ENCODE assay signal across 1 cellular context in the genomic region with DNA sequence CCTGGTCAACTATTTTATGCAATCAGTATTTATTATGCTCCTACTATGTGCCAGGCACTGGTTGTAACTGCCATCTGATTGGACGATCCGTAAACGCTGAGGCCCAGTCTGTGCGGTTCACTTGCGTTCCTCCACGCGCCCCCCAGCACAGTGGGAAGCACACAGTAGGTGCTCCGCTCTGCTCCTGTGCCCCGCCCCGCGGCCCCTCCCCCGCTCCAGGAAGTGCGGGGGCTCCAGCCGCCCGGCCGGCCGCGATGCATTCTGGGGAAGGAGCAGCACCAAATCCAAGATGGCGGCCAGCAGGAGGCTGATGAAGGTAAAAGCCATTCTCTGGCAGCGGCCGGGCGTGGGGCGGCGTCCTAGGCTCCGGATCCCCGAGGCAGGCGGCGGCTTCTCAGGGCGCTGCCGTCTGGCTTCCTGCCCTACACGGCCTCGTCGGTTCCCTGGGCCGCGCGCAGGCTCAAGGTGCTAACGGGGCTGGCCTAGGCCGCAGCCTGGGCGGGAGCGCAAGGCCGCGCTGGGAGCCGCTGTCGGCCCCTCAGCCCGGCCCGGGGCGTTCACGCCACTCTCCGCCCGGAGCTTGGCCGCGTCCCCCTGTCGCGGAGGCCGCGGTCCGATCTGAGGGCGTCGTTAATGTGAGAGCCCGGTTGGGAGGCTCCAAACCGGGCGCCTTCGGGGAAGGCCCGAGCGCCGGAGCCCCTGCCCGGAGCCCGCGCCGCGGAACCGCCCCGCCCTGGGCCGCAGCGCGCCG.
TF ChIP-seq lines count a peak whose summit lies in the region.

A gene (plus strand): TSS at position 259 of the 751 bp plus-strand sequence. CDS start 31 bp downstream, at position 290.

TF ChIP-seq in HepG2, 621 proteins besides CTCF, POLR2A, EP300 and RAD21 (continued from another document and continues in another):
- TF ChIP-seq RNF2 (conservative IDR thresholded peaks at IDR 0.05; ENCODE audit: low read depth), result peak; percentile 61; the same call in 1 of the 2 replicates
- peak; percentile 68; the same call in 1 of the 2 replicates for TF ChIP-seq HDAC1 (CRISPR knock-in tag; IDR thresholded peaks at IDR 0.05)
- TF ChIP-seq ZFX (CRISPR knock-in tag; IDR thresholded peaks at IDR 0.05; ENCODE audit: low read depth), result peak; percentile 100
- TF ChIP-seq GZF1 (CRISPR knock-in tag; IDR thresholded peaks at IDR 0.05), result 0 out of 2 replicates have a peak, but pooled peaks have one; percentile 37
- TF ChIP-seq ARNT (IDR thresholded peaks at IDR 0.05), result no peak
- TF ChIP-seq ZNF34 (CRISPR knock-in tag; IDR thresholded peaks at IDR 0.05; ENCODE audit: borderline replicate concordance), result peak; percentile 83; the same call in 1 of the 2 replicates
- no peak for TF ChIP-seq ZNF451 (CRISPR knock-in tag; IDR thresholded peaks at IDR 0.05)
- TF ChIP-seq MAF1 (CRISPR knock-in tag; IDR thresholded peaks at IDR 0.05; ENCODE audit: borderline replicate concordance), result no peak; the same call in 1 of the 2 replicates
- no peak for TF ChIP-seq ZNF207 (IDR thresholded peaks at IDR 0.05; ENCODE audit: borderline replicate concordance)
- peak; percentile 91 for TF ChIP-seq SATB2 (CRISPR knock-in tag; IDR thresholded peaks at IDR 0.05)
- TF ChIP-seq ELF4 (CRISPR knock-in tag; IDR thresholded peaks at IDR 0.05; ENCODE audit: borderline replicate concordance), result no peak
- TF ChIP-seq ISL2 (CRISPR knock-in tag; IDR thresholded peaks at IDR 0.05), result peak; percentile 51; the same call in 1 of the 2 replicates
- no peak for TF ChIP-seq ZNF557 (CRISPR knock-in tag; IDR thresholded peaks at IDR 0.05)
- 0 out of 2 replicates have a peak, but pooled peaks have one; percentile 78 for TF ChIP-seq ZNF44 (CRISPR knock-in tag; IDR thresholded peaks at IDR 0.05)
- TF ChIP-seq, protein P1, sequence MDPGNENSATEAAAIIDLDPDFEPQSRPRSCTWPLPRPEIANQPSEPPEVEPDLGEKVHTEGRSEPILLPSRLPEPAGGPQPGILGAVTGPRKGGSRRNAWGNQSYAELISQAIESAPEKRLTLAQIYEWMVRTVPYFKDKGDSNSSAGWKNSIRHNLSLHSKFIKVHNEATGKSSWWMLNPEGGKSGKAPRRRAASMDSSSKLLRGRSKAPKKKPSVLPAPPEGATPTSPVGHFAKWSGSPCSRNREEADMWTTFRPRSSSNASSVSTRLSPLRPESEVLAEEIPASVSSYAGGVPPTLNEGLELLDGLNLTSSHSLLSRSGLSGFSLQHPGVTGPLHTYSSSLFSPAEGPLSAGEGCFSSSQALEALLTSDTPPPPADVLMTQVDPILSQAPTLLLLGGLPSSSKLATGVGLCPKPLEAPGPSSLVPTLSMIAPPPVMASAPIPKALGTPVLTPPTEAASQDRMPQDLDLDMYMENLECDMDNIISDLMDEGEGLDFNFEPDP (CRISPR knock-in tag; conservative IDR thresholded peaks at IDR 0.05), result no peak
- TF ChIP-seq, protein P2, sequence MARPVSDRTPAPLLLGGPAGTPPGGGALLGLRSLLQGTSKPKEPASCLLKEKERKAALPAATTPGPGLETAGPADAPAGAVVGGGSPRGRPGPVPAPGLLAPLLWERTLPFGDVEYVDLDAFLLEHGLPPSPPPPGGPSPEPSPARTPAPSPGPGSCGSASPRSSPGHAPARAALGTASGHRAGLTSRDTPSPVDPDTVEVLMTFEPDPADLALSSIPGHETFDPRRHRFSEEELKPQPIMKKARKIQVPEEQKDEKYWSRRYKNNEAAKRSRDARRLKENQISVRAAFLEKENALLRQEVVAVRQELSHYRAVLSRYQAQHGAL (CRISPR knock-in tag; IDR thresholded peaks at IDR 0.05; ENCODE audit: not compliant biosample characterization), result no peak
- TF ChIP-seq ZNF549 (CRISPR knock-in tag; IDR thresholded peaks at IDR 0.05), result peak; percentile 58; the same call in 1 of the 2 replicates
- TF ChIP-seq, protein P3, sequence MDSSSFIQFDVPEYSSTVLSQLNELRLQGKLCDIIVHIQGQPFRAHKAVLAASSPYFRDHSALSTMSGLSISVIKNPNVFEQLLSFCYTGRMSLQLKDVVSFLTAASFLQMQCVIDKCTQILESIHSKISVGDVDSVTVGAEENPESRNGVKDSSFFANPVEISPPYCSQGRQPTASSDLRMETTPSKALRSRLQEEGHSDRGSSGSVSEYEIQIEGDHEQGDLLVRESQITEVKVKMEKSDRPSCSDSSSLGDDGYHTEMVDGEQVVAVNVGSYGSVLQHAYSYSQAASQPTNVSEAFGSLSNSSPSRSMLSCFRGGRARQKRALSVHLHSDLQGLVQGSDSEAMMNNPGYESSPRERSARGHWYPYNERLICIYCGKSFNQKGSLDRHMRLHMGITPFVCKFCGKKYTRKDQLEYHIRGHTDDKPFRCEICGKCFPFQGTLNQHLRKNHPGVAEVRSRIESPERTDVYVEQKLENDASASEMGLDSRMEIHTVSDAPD (CRISPR knock-in tag; IDR thresholded peaks at IDR 0.05), result no peak
- TF ChIP-seq ZNF737 (CRISPR knock-in tag; IDR thresholded peaks at IDR 0.05; ENCODE audit: borderline replicate concordance), result no peak
- peak; percentile 86 for TF ChIP-seq THAP11 (CRISPR knock-in tag; IDR thresholded peaks at IDR 0.05)
- no peak for TF ChIP-seq U2AF1 (optimal IDR thresholded peaks at IDR 0.05; ENCODE audit: low read depth, low read length)
- TF ChIP-seq, protein P4, sequence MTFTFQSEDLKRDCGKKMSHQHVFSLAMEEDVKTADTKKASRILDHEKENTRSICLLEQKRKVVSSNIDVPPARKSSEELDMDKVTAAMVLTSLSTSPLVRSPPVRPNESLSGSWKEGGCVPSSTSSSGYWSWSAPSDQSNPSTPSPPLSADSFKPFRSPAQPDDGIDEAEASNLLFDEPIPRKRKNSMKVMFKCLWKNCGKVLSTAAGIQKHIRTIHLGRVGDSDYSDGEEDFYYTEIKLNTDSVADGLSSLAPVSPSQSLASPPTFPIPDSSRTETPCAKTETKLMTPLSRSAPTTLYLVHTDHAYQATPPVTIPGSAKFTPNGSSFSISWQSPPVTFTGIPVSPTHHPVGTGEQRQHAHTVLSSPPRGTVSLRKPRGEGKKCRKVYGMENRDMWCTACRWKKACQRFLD (CRISPR knock-in tag; IDR thresholded peaks at IDR 0.05; ENCODE audit: borderline replicate concordance), result peak; percentile 42; the same call in 1 of the 2 replicates
- no peak for TF ChIP-seq DPF2 (CRISPR knock-in tag; IDR thresholded peaks at IDR 0.05; ENCODE audit: borderline replicate concordance, low read depth)
- TF ChIP-seq, protein P5, sequence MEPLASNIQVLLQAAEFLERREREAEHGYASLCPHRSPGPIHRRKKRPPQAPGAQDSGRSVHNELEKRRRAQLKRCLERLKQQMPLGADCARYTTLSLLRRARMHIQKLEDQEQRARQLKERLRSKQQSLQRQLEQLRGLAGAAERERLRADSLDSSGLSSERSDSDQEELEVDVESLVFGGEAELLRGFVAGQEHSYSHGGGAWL (CRISPR knock-in tag; IDR thresholded peaks at IDR 0.05), result peak; percentile 94
- TF ChIP-seq PHF21A (CRISPR knock-in tag; IDR thresholded peaks at IDR 0.05), result peak; percentile 43
- TF ChIP-seq EHMT2 (IDR thresholded peaks at IDR 0.05; ENCODE audit: borderline replicate concordance, low read depth, low read length), result no peak
- TF ChIP-seq, protein P6, sequence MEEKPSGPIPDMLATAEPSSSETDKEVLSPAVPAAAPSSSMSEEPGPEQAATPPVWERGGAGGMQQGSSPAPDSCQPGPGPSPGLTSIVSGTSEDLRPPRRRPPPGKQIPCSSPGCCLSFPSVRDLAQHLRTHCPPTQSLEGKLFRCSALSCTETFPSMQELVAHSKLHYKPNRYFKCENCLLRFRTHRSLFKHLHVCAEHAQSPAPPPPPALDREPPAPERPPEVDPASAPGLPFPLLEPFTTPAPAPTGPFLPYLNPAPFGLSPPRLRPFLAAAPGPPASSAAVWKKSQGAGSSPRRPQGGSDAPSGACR (CRISPR knock-in tag; IDR thresholded peaks at IDR 0.05), result no peak
- peak; percentile 34; the same call in 1 of the 2 replicates for TF ChIP-seq ZNF598 (CRISPR knock-in tag; IDR thresholded peaks at IDR 0.05; ENCODE audit: borderline replicate concordance)
- TF ChIP-seq, protein P7, sequence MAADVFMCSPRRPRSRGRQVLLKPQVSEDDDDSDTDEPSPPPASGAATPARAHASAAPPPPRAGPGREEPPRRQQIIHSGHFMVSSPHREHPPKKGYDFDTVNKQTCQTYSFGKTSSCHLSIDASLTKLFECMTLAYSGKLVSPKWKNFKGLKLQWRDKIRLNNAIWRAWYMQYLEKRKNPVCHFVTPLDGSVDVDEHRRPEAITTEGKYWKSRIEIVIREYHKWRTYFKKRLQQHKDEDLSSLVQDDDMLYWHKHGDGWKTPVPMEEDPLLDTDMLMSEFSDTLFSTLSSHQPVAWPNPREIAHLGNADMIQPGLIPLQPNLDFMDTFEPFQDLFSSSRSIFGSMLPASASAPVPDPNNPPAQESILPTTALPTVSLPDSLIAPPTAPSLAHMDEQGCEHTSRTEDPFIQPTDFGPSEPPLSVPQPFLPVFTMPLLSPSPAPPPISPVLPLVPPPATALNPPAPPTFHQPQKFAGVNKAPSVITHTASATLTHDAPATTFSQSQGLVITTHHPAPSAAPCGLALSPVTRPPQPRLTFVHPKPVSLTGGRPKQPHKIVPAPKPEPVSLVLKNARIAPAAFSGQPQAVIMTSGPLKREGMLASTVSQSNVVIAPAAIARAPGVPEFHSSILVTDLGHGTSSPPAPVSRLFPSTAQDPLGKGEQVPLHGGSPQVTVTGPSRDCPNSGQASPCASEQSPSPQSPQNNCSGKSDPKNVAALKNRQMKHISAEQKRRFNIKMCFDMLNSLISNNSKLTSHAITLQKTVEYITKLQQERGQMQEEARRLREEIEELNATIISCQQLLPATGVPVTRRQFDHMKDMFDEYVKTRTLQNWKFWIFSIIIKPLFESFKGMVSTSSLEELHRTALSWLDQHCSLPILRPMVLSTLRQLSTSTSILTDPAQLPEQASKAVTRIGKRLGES (CRISPR knock-in tag; IDR thresholded peaks at IDR 0.05; ENCODE audit: borderline replicate concordance), result peak; percentile 48; the same call in 1 of the 2 replicates
- TF ChIP-seq ZNF260 (CRISPR knock-in tag; IDR thresholded peaks at IDR 0.05; ENCODE audit: borderline replicate concordance, low read depth), result no peak
- TF ChIP-seq TRIM24 (CRISPR knock-in tag; IDR thresholded peaks at IDR 0.05), result peak; percentile 74; the same call in 1 of the 2 replicates
- TF ChIP-seq, protein P8, sequence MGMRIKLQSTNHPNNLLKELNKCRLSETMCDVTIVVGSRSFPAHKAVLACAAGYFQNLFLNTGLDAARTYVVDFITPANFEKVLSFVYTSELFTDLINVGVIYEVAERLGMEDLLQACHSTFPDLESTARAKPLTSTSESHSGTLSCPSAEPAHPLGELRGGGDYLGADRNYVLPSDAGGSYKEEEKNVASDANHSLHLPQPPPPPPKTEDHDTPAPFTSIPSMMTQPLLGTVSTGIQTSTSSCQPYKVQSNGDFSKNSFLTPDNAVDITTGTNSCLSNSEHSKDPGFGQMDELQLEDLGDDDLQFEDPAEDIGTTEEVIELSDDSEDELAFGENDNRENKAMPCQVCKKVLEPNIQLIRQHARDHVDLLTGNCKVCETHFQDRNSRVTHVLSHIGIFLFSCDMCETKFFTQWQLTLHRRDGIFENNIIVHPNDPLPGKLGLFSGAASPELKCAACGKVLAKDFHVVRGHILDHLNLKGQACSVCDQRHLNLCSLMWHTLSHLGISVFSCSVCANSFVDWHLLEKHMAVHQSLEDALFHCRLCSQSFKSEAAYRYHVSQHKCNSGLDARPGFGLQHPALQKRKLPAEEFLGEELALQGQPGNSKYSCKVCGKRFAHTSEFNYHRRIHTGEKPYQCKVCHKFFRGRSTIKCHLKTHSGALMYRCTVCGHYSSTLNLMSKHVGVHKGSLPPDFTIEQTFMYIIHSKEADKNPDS (CRISPR knock-in tag; IDR thresholded peaks at IDR 0.05), result no peak
- TF ChIP-seq, protein P9, sequence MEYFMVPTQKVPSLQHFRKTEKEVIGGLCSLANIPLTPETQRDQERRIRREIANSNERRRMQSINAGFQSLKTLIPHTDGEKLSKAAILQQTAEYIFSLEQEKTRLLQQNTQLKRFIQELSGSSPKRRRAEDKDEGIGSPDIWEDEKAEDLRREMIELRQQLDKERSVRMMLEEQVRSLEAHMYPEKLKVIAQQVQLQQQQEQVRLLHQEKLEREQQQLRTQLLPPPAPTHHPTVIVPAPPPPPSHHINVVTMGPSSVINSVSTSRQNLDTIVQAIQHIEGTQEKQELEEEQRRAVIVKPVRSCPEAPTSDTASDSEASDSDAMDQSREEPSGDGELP (IDR thresholded peaks at IDR 0.05; ENCODE audit: borderline replicate concordance, low read depth), result peak; percentile 58; the same call in 1 of the 2 replicates
- TF ChIP-seq, protein P10, sequence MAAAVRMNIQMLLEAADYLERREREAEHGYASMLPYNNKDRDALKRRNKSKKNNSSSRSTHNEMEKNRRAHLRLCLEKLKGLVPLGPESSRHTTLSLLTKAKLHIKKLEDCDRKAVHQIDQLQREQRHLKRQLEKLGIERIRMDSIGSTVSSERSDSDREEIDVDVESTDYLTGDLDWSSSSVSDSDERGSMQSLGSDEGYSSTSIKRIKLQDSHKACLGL (CRISPR knock-in tag; IDR thresholded peaks at IDR 0.05), result peak; percentile 59; the same call in 1 of the 2 replicates
- TF ChIP-seq ZNF841 (CRISPR knock-in tag; IDR thresholded peaks at IDR 0.05; ENCODE audit: borderline replicate concordance), result no peak
- TF ChIP-seq ZBTB21 (CRISPR knock-in tag; IDR thresholded peaks at IDR 0.05), result no peak
- no peak for TF ChIP-seq CEBPB (IDR thresholded peaks at IDR 0.05; ENCODE audit: borderline replicate concordance, low read depth, low read length)
- TF ChIP-seq RORA (CRISPR knock-in tag; IDR thresholded peaks at IDR 0.05), result no peak
- TF ChIP-seq FOXM1 (CRISPR knock-in tag; IDR thresholded peaks at IDR 0.05), result no peak
- 0 out of 2 replicates have a peak, but pooled peaks have one; percentile 41 for TF ChIP-seq TP53 (CRISPR knock-in tag; conservative IDR thresholded peaks at IDR 0.05)
- TF ChIP-seq, protein P11, sequence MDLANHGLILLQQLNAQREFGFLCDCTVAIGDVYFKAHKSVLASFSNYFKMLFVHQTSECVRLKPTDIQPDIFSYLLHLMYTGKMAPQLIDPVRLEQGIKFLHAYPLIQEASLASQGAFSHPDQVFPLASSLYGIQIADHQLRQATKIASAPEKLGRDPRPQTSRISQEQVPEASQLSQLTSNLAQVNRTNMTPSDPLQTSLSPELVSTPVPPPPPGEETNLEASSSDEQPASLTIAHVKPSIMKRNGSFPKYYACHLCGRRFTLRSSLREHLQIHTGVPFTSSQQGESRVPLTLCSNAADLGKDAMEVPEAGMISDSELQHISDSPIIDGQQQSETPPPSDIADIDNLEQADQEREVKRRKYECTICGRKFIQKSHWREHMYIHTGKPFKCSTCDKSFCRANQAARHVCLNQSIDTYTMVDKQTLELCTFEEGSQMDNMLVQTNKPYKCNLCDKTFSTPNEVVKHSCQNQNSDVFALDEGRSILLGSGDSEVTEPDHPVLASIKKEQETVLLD (CRISPR knock-in tag; IDR thresholded peaks at IDR 0.05; ENCODE audit: low read depth), result no peak
- TF ChIP-seq BRD4 (CRISPR knock-in tag; IDR thresholded peaks at IDR 0.05), result peak; percentile 94; the same call in 1 of the 2 replicates
- peak; percentile 40; the same call in 1 of the 2 replicates for TF ChIP-seq ZNF772 (CRISPR knock-in tag; IDR thresholded peaks at IDR 0.05)
- peak; percentile 80; the same call in 1 of the 2 replicates for TF ChIP-seq ZNF329 (CRISPR knock-in tag; IDR thresholded peaks at IDR 0.05; ENCODE audit: low read depth)
- TF ChIP-seq FLYWCH1 (CRISPR knock-in tag; IDR thresholded peaks at IDR 0.05), result no peak
- TF ChIP-seq ZNF468 (CRISPR knock-in tag; IDR thresholded peaks at IDR 0.05), result 0 out of 2 replicates have a peak, but pooled peaks have one; percentile 34
- TF ChIP-seq SMAD1 (CRISPR knock-in tag; IDR thresholded peaks at IDR 0.05; ENCODE audit: borderline replicate concordance, low read depth), result no peak; the same call in 1 of the 2 replicates
- TF ChIP-seq ZFAT (CRISPR knock-in tag; conservative IDR thresholded peaks at IDR 0.05), result peak; percentile 85; the same call in 1 of the 2 replicates
- TF ChIP-seq NRL (CRISPR knock-in tag; IDR thresholded peaks at IDR 0.05; ENCODE audit: borderline replicate concordance), result peak; percentile 71
- peak; percentile 76; the same call in 1 of the 2 replicates for TF ChIP-seq MYNN (CRISPR knock-in tag; IDR thresholded peaks at IDR 0.05; ENCODE audit: low read depth)
- TF ChIP-seq DNMT3B (CRISPR knock-in tag; conservative IDR thresholded peaks at IDR 0.05), result no peak
